In the genomic region with DNA sequence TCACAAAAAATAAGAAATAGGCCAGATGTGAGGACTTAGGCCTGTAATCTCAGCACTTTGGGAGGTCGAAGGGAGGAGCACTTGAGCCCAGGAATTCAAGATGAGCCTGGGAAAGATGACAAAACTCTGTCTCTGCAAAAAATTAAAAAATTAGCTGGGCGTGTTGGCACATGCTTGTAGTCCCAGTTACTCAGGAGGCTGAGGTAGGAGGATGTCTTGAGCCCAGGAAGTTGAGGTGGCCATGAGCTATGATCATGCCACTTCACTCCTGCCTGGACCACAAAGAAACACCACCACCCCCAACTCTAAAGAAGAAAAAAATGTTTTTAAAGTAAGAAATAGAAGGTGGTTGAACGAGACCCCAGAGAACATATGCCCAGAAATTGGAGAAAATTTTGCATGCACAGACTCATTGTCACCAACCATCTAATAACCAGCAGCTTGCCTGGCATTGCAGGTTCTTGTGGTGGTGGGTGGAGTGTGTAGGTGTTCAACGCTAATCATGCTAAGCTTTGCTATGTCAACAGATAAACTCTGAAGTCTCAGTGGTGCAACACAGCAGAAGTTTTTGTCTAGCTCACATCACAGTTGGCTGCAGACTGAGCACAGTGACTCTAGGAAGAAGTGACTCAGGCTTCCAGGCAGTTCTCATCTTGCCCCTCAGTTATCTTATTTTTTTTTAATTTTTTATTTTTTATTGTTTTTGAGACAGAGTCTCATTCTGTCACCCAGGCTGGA, we compare ENCODE assay signal across 20 cellular contexts. TPM values are rescaled to one million over a fixed set of nuclear protein-coding genes. Genes with fewer than 3 reads are reported as not detected.
DNase-seq lines count a peak whose midpoint lies in the region; ATAC-seq, FAIRE-seq and TF ChIP-seq lines count a peak whose summit lies in the region.
"Had no signal": no experiment of that assay in that cellular context is flagged by ENCODE, and none has a peak within 500 bp of the region (broad histone marks: within the 10 kb centered on the region; RNA-seq: fewer than 3 reads in every experiment).

No MANE protein-coding gene starts in this region.

- DNase-seq in stimulated activated CD4-positive, alpha-beta T cell treated with anti-CD3 and anti-CD28 coated beads, Interleukin-4, amount 100 ng/mL, for 24 hours, result peak; percentile 55
- no peak for DNase-seq in stimulated activated CD4-positive, alpha-beta T cell treated with anti-CD3 and anti-CD28 coated beads, Interleukin-12 subunit alpha, Interleukin-12 subunit beta, amount 100 ng/mL, for 4 hours
- no peak for DNase-seq in activated CD4-positive, alpha-beta memory T cell treated with anti-CD3 and anti-CD28 coated beads, Interleukin-2, amount 10 ng/mL, durations not matched to agents 7 days and 5 days
- DNase-seq in bronchial epithelial cell (ENCODE audit: low read depth), result peak; percentile 77
- DNase-seq in testis, result no peak
- DNase-seq in esophagus squamous epithelium (lab: John Stamatoyannopoulos, UW), result no peak
- DNase-seq: DMS153, dorsolateral prefrontal cortex, Kasumi-1, midbrain, NCI-H1417 treated with DMSO at 0.1 percent for 48 hours had no signal

- CTCF ChIA-PET in activated CD4-positive, alpha-beta memory T cell treated with anti-CD3 and anti-CD28 coated beads, Interleukin-2, amount 10 ng/mL, durations not matched to agents 7 days and 5 days (lab: Charles Lee), result interaction anchor here (1.0 to 1.6 kb wide), 3 partner anchors 9 to 190 kb away, joined by 5 to 7 read pairs (median 6); no protein-coding TSS in a partner anchor

- TF ChIP-seq POLR2A in testis (IDR thresholded peaks at IDR 0.05) (no peak), esophagus squamous epithelium (IDR thresholded peaks at IDR 0.05) (no peak)

- H3K27ac ChIP-seq in testis (no peak overlapping the region), esophagus squamous epithelium (peak overlapping the region in 1 of 4 donors; percentile 14)
- H3K27ac ChIP-seq: dorsolateral prefrontal cortex, right atrium auricular region, tibial nerve had no signal

- H3K36me3 ChIP-seq in bronchial epithelial cell (ENCODE audit: control insufficient read depth, insufficient read depth, low read length) (no peaks in the 10 kb centered on the region), testis (ENCODE audit: low read depth, missing control alignments) (no peaks in the 10 kb centered on the region), esophagus squamous epithelium (no peaks in the 10 kb centered on the region)
- H3K36me3 ChIP-seq: right atrium auricular region, tibial nerve had no signal

- ATAC-seq in HG03469 (IDR thresholded peaks at IDR 0.05; ENCODE audit: unreplicated experiment), result no peak
- ATAC-seq: Right ventricle myocardium inferior, WTC11 had no signal

- WGBS in testis, 2 donors, result 87 to 91% methylated on average over 4 of the region's 4 CpGs
- WGBS in esophagus squamous epithelium, 2 donors, result 52 to 69% methylated on average over 4 of the region's 4 CpGs

- H3K27ac Mint-ChIP-seq in activated CD4-positive, alpha-beta memory T cell treated with anti-CD3 and anti-CD28 coated beads, Interleukin-2, amount 10 ng/mL, durations not matched to agents 7 days and 5 days, result peak overlapping the region; percentile 80
- peak overlapping the region; percentile 54 for H3K27ac Mint-ChIP-seq in stimulated activated naive CD8-positive, alpha-beta T cell treated with anti-CD3 and anti-CD28 coated beads, Interleukin-15, Interleukin-2, amounts not matched to agents 100 ng/mL and 50 ng/mL, for 24 hours
- H3K27ac Mint-ChIP-seq: B cell; T-helper 1 cell treated with Interleukin-12 subunit alpha and Interleukin-12 subunit beta and Interleukin-4 antibody, amounts not matched to agents 30 μg/mL and 1 μg/mL, for 36 hours; WTC11 had no signal

- H3K4me1 ChIP-seq in testis (no peaks in the 10 kb centered on the region), esophagus squamous epithelium (peaks cover 0 to 25% (median 0%) of the 10 kb centered on the region in 3 donors)
- H3K4me1 ChIP-seq: right atrium auricular region, tibial nerve had no signal

- POLR2A ChIA-PET in activated CD4-positive, alpha-beta memory T cell treated with anti-CD3 and anti-CD28 coated beads, Interleukin-2, amount 10 ng/mL, durations not matched to agents 7 days and 5 days (lab: Charles Lee), result interaction anchor here (0.6 to 2.8 kb wide), 15 partner anchors 9 to 189 kb away, joined by 3 to 32 read pairs (median 8); a partner anchor contains a TSS

- H3K27me3 Mint-ChIP-seq in activated CD4-positive, alpha-beta memory T cell treated with anti-CD3 and anti-CD28 coated beads, Interleukin-2, amount 10 ng/mL, durations not matched to agents 7 days and 5 days, result no peaks in the 10 kb centered on the region
- no peaks in the 10 kb centered on the region for H3K27me3 Mint-ChIP-seq in stimulated activated naive CD8-positive, alpha-beta T cell treated with anti-CD3 and anti-CD28 coated beads, Interleukin-15, Interleukin-2, amounts not matched to agents 100 ng/mL and 50 ng/mL, for 24 hours

- no peaks in the 10 kb centered on the region for H3K27me3 ChIP-seq in bronchial epithelial cell (ENCODE audit: control insufficient read depth, insufficient read depth, low read length)
- no peaks in the 10 kb centered on the region for H3K27me3 ChIP-seq in testis
- H3K27me3 ChIP-seq in esophagus squamous epithelium, result no peaks in the 10 kb centered on the region
- H3K27me3 ChIP-seq: dorsolateral prefrontal cortex, right atrium auricular region, tibial nerve had no signal

- peaks cover 17% of the 10 kb centered on the region for H3K9me3 Mint-ChIP-seq in activated CD4-positive, alpha-beta memory T cell treated with anti-CD3 and anti-CD28 coated beads, Interleukin-2, amount 10 ng/mL, durations not matched to agents 7 days and 5 days
- peaks cover 4% of the 10 kb centered on the region for H3K9me3 Mint-ChIP-seq in stimulated activated naive CD8-positive, alpha-beta T cell treated with anti-CD3 and anti-CD28 coated beads, Interleukin-15, Interleukin-2, amounts not matched to agents 100 ng/mL and 50 ng/mL, for 24 hours

- H3K4me1 Mint-ChIP-seq in activated CD4-positive, alpha-beta memory T cell treated with anti-CD3 and anti-CD28 coated beads, Interleukin-2, amount 10 ng/mL, durations not matched to agents 7 days and 5 days, result peaks cover 74% of the 10 kb centered on the region
- H3K4me1 Mint-ChIP-seq in stimulated activated naive CD8-positive, alpha-beta T cell treated with anti-CD3 and anti-CD28 coated beads, Interleukin-15, Interleukin-2, amounts not matched to agents 100 ng/mL and 50 ng/mL, for 24 hours (ENCODE audit: low read depth), result peaks cover 66% of the 10 kb centered on the region
- H3K4me1 Mint-ChIP-seq: WTC11 had no signal

- TF ChIP-seq CTCF in bronchial epithelial cell (IDR thresholded peaks at IDR 0.05; ENCODE audit: insufficient read depth, low read length, severe bottlenecking) (no peak), testis (IDR thresholded peaks at IDR 0.05) (no peak), esophagus squamous epithelium (IDR thresholded peaks at IDR 0.05) (no peak)

- intact Hi-C loops in testis (cut with DNase I; ENCODE audit: low total_unique reads), result no loop called here
- intact Hi-C loops in esophagus squamous epithelium (cut with DNase I), result no loop called here

- H3K9me3 ChIP-seq in testis, result no peaks in the 10 kb centered on the region
- H3K9me3 ChIP-seq in esophagus squamous epithelium, result no peaks in the 10 kb centered on the region
- H3K9me3 ChIP-seq: right atrium auricular region, tibial nerve had no signal

- H3K4me3 Mint-ChIP-seq in activated CD4-positive, alpha-beta memory T cell treated with anti-CD3 and anti-CD28 coated beads, Interleukin-2, amount 10 ng/mL, durations not matched to agents 7 days and 5 days, result no peak overlapping the region
- no peak overlapping the region for H3K4me3 Mint-ChIP-seq in stimulated activated naive CD8-positive, alpha-beta T cell treated with anti-CD3 and anti-CD28 coated beads, Interleukin-15, Interleukin-2, amounts not matched to agents 100 ng/mL and 50 ng/mL, for 24 hours
- H3K4me3 Mint-ChIP-seq: B cell; T-helper 1 cell treated with Interleukin-12 subunit alpha and Interleukin-12 subunit beta and Interleukin-4 antibody, amounts not matched to agents 30 μg/mL and 1 μg/mL, for 36 hours; WTC11 had no signal

- H3K4me3 ChIP-seq in bronchial epithelial cell (ENCODE audit: low read depth, low read length), result no peak overlapping the region
- H3K4me3 ChIP-seq in testis, result no peak overlapping the region
- H3K4me3 ChIP-seq in esophagus squamous epithelium, result no peak overlapping the region
- H3K4me3 ChIP-seq: dorsolateral prefrontal cortex, right atrium auricular region, tibial nerve had no signal

- peaks cover 24% of the 10 kb centered on the region for H3K36me3 Mint-ChIP-seq in activated CD4-positive, alpha-beta memory T cell treated with anti-CD3 and anti-CD28 coated beads, Interleukin-2, amount 10 ng/mL, durations not matched to agents 7 days and 5 days (ENCODE audit: low read depth)
- peaks cover 4% of the 10 kb centered on the region for H3K36me3 Mint-ChIP-seq in stimulated activated naive CD8-positive, alpha-beta T cell treated with anti-CD3 and anti-CD28 coated beads, Interleukin-15, Interleukin-2, amounts not matched to agents 100 ng/mL and 50 ng/mL, for 24 hours (ENCODE audit: low read depth)
- H3K36me3 Mint-ChIP-seq: WTC11 had no signal

- FAIRE-seq in bronchial epithelial cell (lab: Jason Lieb, UNC), result no peak
- FAIRE-seq: H54 had no signal

RNA-seq across cellular contexts. Expression of a gene that starts 18.6 kb away (rescaled TPM):
- 100 to 1,000 TPM; 445 to 449 TPM for total RNA-seq in activated CD4-positive, alpha-beta memory T cell treated with anti-CD3 and anti-CD28 coated beads, Interleukin-2, amount 10 ng/mL, durations not matched to agents 7 days and 5 days
- 7.8 and 9.5 TPM in 2 replicates for total RNA-seq in bronchial epithelial cell
- 1 to 10 TPM; 1.3 to 3.0 TPM for total RNA-seq in testis
- 4.4 TPM for polyA plus RNA-seq in testis (ENCODE audit: insufficient read depth, low read depth, low replicate concordance)
- 10 to 100 TPM; 11.2 to 27.1 (median 20.0) TPM for total RNA-seq in esophagus squamous epithelium

Comparison
In these comparisons a context has a peak if more than half of its experiments do, and no peak if none do; other contexts are left out.
1. DNase-seq: peak in stimulated activated CD4-positive, alpha-beta T cell treated with anti-CD3 and anti-CD28 coated beads, Interleukin-4, amount 100 ng/mL, for 24 hours (single experiment) and bronchial epithelial cell (single experiment); none in stimulated activated CD4-positive, alpha-beta T cell treated with anti-CD3 and anti-CD28 coated beads, Interleukin-12 subunit alpha, Interleukin-12 subunit beta, amount 100 ng/mL, for 4 hours (single experiment), activated CD4-positive, alpha-beta memory T cell treated with anti-CD3 and anti-CD28 coated beads, Interleukin-2, amount 10 ng/mL, durations not matched to agents 7 days and 5 days (single experiment), testis (single experiment) and esophagus squamous epithelium (single experiment).
2. RNA of a gene that starts 18.6 kb away (total RNA-seq): 445 to 449 TPM in activated CD4-positive, alpha-beta memory T cell treated with anti-CD3 and anti-CD28 coated beads, Interleukin-2, amount 10 ng/mL, durations not matched to agents 7 days and 5 days; 11.2 to 27.1 TPM in esophagus squamous epithelium, 7.8 to 9.5 TPM in bronchial epithelial cell and 1.3 to 3.0 TPM in testis; every median in the first group is over 10 times any median in the second.